17 cellular contexts compared by ENCODE assay signal in genomic region chr16:632486-633335, GRCh38.
"Had no signal": no experiment of that assay in that cellular context is flagged by ENCODE, and none has a peak within 500 bp of the region (broad histone marks: within the 10 kb centered on the region; RNA-seq: fewer than 3 reads in every experiment).

No MANE protein-coding gene starts in this region.

- H3K27ac Mint-ChIP-seq: activated CD4-positive, alpha-beta T cell treated with anti-CD3 and anti-CD28 coated beads, Interleukin-2, amount 10 ng/mL, durations not matched to agents 24 days and 14 days; activated naive CD4-positive, alpha-beta T cell treated with anti-CD3 and anti-CD28 coated beads, Interleukin-2, amount 10 ng/mL, durations not matched to agents 7 days and 5 days; activated T-helper 2 cell treated with anti-CD3 and anti-CD28 coated beads, Interferon-gamma antibody, Interleukin-2, Interleukin-4, amounts not matched to agents 10 μg/mL and 5 μg/mL and 100 μg/mL, durations not matched to agents 14 hours and 24 hours and 36 hours; naive B cell; T-helper 1 cell treated with Interleukin-12 subunit alpha and Interleukin-12 subunit beta and Interleukin-4 antibody, amounts not matched to agents 30 μg/mL and 1 μg/mL, for 36 hours had no signal

- H3K27ac ChIP-seq: epithelial cell of prostate, gastrocnemius medialis, lower lobe of right lung, psoas muscle, sigmoid colon, transverse colon had no signal

- DNase-seq: activated CD4-positive, alpha-beta T cell treated with anti-CD3 and anti-CD28 coated beads, Interleukin-2, amount 10 ng/mL, durations not matched to agents 24 days and 14 days; activated CD8-positive, alpha-beta memory T cell treated with anti-CD3 and anti-CD28 coated beads for 24 hours; activated naive CD4-positive, alpha-beta T cell treated with anti-CD3 and anti-CD28 coated beads, Interleukin-2, amount 10 ng/mL, durations not matched to agents 7 days and 5 days; caudate nucleus; cortex of kidney; effector memory CD4-positive, alpha-beta T cell; gastrocnemius medialis; lower lobe of right lung; naive B cell; sigmoid colon; stimulated activated naive CD4-positive, alpha-beta T cell; substantia nigra; transverse colon had no signal

- H3K9me3 Mint-ChIP-seq: activated CD4-positive, alpha-beta T cell treated with anti-CD3 and anti-CD28 coated beads, Interleukin-2, amount 10 ng/mL, durations not matched to agents 24 days and 14 days; activated naive CD4-positive, alpha-beta T cell treated with anti-CD3 and anti-CD28 coated beads, Interleukin-2, amount 10 ng/mL, durations not matched to agents 7 days and 5 days; activated T-helper 2 cell treated with anti-CD3 and anti-CD28 coated beads, Interferon-gamma antibody, Interleukin-2, Interleukin-4, amounts not matched to agents 10 μg/mL and 5 μg/mL and 100 μg/mL, durations not matched to agents 14 hours and 24 hours and 36 hours; naive B cell; T-helper 1 cell treated with Interleukin-12 subunit alpha and Interleukin-12 subunit beta and Interleukin-4 antibody, amounts not matched to agents 30 μg/mL and 1 μg/mL, for 36 hours had no signal

- H3K4me3 Mint-ChIP-seq: activated CD4-positive, alpha-beta T cell treated with anti-CD3 and anti-CD28 coated beads, Interleukin-2, amount 10 ng/mL, durations not matched to agents 24 days and 14 days; activated naive CD4-positive, alpha-beta T cell treated with anti-CD3 and anti-CD28 coated beads, Interleukin-2, amount 10 ng/mL, durations not matched to agents 7 days and 5 days; T-helper 1 cell treated with Interleukin-12 subunit alpha and Interleukin-12 subunit beta and Interleukin-4 antibody, amounts not matched to agents 30 μg/mL and 1 μg/mL, for 36 hours had no signal

- H3K4me3 ChIP-seq: gastrocnemius medialis, lower lobe of right lung, psoas muscle, sigmoid colon, transverse colon had no signal

- H3K9me3 ChIP-seq: gastrocnemius medialis, lower lobe of right lung, psoas muscle, sigmoid colon, transverse colon had no signal

- ATAC-seq: gastrocnemius medialis, lower lobe of right lung, psoas muscle had no signal

- H3K36me3 ChIP-seq: transverse colon had no signal

- H3K27me3 Mint-ChIP-seq: naive B cell had no signal

- H3K27me3 ChIP-seq: gastrocnemius medialis, transverse colon had no signal

- H3K36me3 Mint-ChIP-seq: naive B cell had no signal
